Comparison of ENCODE assay signal across 9 cellular contexts in the genomic region with DNA sequence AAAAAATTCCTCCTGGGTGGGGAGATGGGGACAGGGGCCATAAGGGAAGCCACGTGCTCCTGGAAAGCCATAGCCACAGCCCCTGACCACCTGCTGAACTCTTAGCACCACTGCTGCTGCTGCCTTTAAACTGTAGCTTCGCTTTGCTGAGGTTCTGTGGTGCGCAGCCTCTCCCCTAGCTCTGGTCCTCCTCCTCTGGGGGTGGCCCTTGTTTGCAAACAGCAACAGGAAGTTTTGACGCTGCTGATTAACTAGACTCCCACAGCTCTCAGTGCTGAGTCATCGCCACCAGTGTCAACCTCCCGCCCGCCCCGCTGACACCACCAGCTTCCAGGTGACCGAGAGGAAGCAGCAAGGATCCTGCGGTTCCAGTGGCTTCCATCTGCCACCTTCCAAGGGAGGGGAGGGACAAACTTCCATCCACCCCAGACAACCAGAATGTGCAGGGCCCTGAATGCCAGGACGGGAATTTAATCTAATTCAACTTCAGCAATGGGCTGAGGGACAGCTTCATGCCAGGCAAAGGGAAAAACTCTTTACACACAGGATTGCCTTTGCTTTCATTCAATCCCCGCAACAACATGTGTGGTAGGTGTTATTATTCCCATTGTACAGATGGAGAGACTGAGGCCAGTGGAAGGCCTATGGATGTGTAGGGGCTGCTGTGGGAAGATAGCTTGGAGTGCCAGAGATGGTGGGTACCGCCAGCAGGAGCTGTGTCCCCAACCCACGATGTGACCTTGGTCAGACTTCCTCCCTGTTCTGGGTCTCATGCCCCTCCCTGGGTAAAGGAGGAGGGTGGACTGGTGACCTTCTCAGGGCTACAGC. TPM values are rescaled to one million over a fixed set of nuclear protein-coding genes. Genes with fewer than 3 reads are reported as not detected.
DNase-seq lines count a peak whose midpoint lies in the region; ATAC-seq lines count a peak whose summit lies in the region.
"Had no signal": no experiment of that assay in that cellular context is flagged by ENCODE, and none has a peak within 500 bp of the region (broad histone marks: within the 10 kb centered on the region; RNA-seq: fewer than 3 reads in every experiment).

No MANE protein-coding gene starts in this region.

- H3K4me3 Mint-ChIP-seq in activated naive CD8-positive, alpha-beta T cell treated with anti-CD3 and anti-CD28 coated beads for 36 hours = no peak overlapping the region
- H3K4me3 Mint-ChIP-seq: activated naive CD4-positive, alpha-beta T cell treated with anti-CD3 and anti-CD28 coated beads, Interleukin-2, amount 50 U/mL, for 24 hours had no signal

- peaks cover 22% of the 10 kb centered on the region for H3K4me1 Mint-ChIP-seq in activated naive CD8-positive, alpha-beta T cell treated with anti-CD3 and anti-CD28 coated beads for 36 hours

- no peaks in the 10 kb centered on the region for H3K36me3 Mint-ChIP-seq in activated naive CD8-positive, alpha-beta T cell treated with anti-CD3 and anti-CD28 coated beads for 36 hours
- H3K36me3 Mint-ChIP-seq: activated naive CD4-positive, alpha-beta T cell treated with anti-CD3 and anti-CD28 coated beads, Interleukin-2, amount 50 U/mL, for 24 hours had no signal

- no peak overlapping the region for H3K27ac Mint-ChIP-seq in activated naive CD8-positive, alpha-beta T cell treated with anti-CD3 and anti-CD28 coated beads for 36 hours

- ATAC-seq in GM19452 (IDR thresholded peaks at IDR 0.05; ENCODE audit: unreplicated experiment) (peak; percentile 99), HG03521 (IDR thresholded peaks at IDR 0.05; ENCODE audit: unreplicated experiment) (peak; percentile 99)

- peak; percentile 94 for DNase-seq in Caki2 (ENCODE audit: low read depth)
- DNase-seq in SKM-1 treated with dmso at 0.1 percent for 144 hours (lab: John Stamatoyannopoulos, UW; ENCODE audit: unreplicated experiment) = peak; percentile 76
- peak; percentile 67 for DNase-seq in activated naive CD8-positive, alpha-beta T cell treated with anti-CD3 and anti-CD28 coated beads for 36 hours
- peak; percentile 92 for DNase-seq in iris pigment epithelial cell (ENCODE audit: low read depth)
- peak; percentile 70 to 79 for DNase-seq in stimulated activated CD4-positive, alpha-beta T cell treated with anti-CD3 and anti-CD28 coated beads, Interleukin-2, amount 100 ng/mL, for 24 hours
- no peak for DNase-seq in DMS114 treated with DMSO at 0.1 percent for 48 hours (lab: John Stamatoyannopoulos, UW; ENCODE audit: unreplicated experiment)

- no peaks in the 10 kb centered on the region for H3K9me3 Mint-ChIP-seq in activated naive CD8-positive, alpha-beta T cell treated with anti-CD3 and anti-CD28 coated beads for 36 hours
- H3K9me3 Mint-ChIP-seq: activated naive CD4-positive, alpha-beta T cell treated with anti-CD3 and anti-CD28 coated beads, Interleukin-2, amount 50 U/mL, for 24 hours had no signal

- peaks cover 50% of the 10 kb centered on the region for H3K27me3 Mint-ChIP-seq in activated naive CD8-positive, alpha-beta T cell treated with anti-CD3 and anti-CD28 coated beads for 36 hours

- in situ Hi-C loops in Caki2 (cut with HindIII; ENCODE audit: low pct_unique_long_range_greater_than_20kb, low sequenced_read_pairs) = no loop called here

RNA-seq across cellular contexts. Expression of gene KIFC3, which starts 8.1 kb away (rescaled TPM):
- total RNA-seq in Caki2 (2014; rRNA removed; shearing (Covaris generic); ENCODE audit: low replicate concordance) = 89.2 and 132 TPM in 2 replicates
- total RNA-seq in activated naive CD8-positive, alpha-beta T cell treated with anti-CD3 and anti-CD28 coated beads for 36 hours = 1 to 10 TPM; 1.2 to 1.3 TPM

Comparison
In these comparisons a context has a peak if more than half of its experiments do, and no peak if none do; other contexts are left out.
1. RNA of gene KIFC3, which starts 8.1 kb away (total RNA-seq): 89.2 to 132 TPM in Caki2; 1.2 to 1.3 TPM in activated naive CD8-positive, alpha-beta T cell treated with anti-CD3 and anti-CD28 coated beads for 36 hours; every median in the first group is over 10 times any median in the second.